8 cellular contexts compared by ENCODE assay signal in the genomic region with DNA sequence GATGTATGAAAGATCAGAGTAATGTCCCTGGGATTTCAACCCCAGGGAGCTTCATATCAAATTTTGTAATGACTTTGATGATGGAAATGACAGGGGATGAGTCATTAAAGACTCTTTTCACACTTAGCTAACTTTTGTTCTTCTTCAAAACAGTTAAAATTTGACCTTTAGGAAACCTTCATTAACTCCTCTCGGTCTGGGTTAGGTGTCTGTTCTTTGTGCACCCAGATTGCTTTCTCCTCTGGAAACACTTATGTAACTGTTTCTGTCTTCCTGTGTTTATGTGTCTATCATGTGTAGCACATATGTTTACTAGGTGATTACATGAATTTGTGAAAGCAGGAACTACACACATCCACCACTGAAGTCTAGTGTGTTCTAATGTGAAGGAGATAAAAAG. TPM values are rescaled to one million over a fixed set of nuclear protein-coding genes. Genes with fewer than 3 reads are reported as not detected.
DNase-seq lines count a peak whose midpoint lies in the region; TF ChIP-seq lines count a peak whose summit lies in the region.

No MANE protein-coding gene starts in this region.

- peaks cover 20% of the 10 kb centered on the region for H3K4me1 Mint-ChIP-seq in neural progenitor cell

- no peak for TF ChIP-seq CTCF in GM12864 (IDR thresholded peaks at IDR 0.05; ENCODE audit: low read depth, low read length, missing control alignments)
- TF ChIP-seq CTCF in MM.1S (IDR thresholded peaks at IDR 0.05; ENCODE audit: low read length): no peak
- no peak for TF ChIP-seq CTCF in neural progenitor cell (IDR thresholded peaks at IDR 0.05)

- peaks cover 6% of the 10 kb centered on the region for H3K27me3 Mint-ChIP-seq in neural progenitor cell (ENCODE audit: insufficient read depth, low read depth)

- H3K4me3 ChIP-seq in GM12864 (ENCODE audit: low read depth, low read length) (peak overlapping the region; percentile 57; the same call in 1 of the 2 replicates), MM.1S (ENCODE audit: low read length) (peak overlapping the region; percentile 78; the same call in 1 of the 2 replicates), duodenal mucosa (ENCODE audit: low read depth in 1 of 2, low read length in 2 of 2) (peak overlapping the region; percentile 90 to 97), neural progenitor cell (peak overlapping the region; percentile 81)

- H3K27ac ChIP-seq in MM.1S (ENCODE audit: low read length): no peak overlapping the region
- no peak overlapping the region for H3K27ac ChIP-seq in duodenal mucosa (ENCODE audit: low read depth, low read length)
- no peak overlapping the region for H3K27ac ChIP-seq in neural progenitor cell

- H3K9ac ChIP-seq in MM.1S (ENCODE audit: low read length) (no peak overlapping the region), duodenal mucosa (ENCODE audit: low read depth in 1 of 2, low read length in 2 of 2) (peak overlapping the region in 1 of 2 donors; percentile 70), neural progenitor cell (no peak overlapping the region)

- no peak for DNase-seq in GM12864 (ENCODE audit: low read depth)
- no peak for DNase-seq in MM.1S
- no peak for DNase-seq in neural progenitor cell (ENCODE audit: low spot score)
- no peak for DNase-seq in hepatic stellate cell (ENCODE audit: low spot score)
- no peak for DNase-seq in iPS-NIHi7 (ENCODE audit: extremely low spot score)
- DNase-seq in foreskin melanocyte: no peak
- no peak for DNase-seq in AML-193 (lab: John Stamatoyannopoulos, UW)

- H2AFZ ChIP-seq in MM.1S (ENCODE audit: low read length) (no peak overlapping the region), neural progenitor cell (replicated peaks) (no peak overlapping the region)

- no peak overlapping the region for H3K27ac Mint-ChIP-seq in neural progenitor cell

- H3K9me2 ChIP-seq in MM.1S (replicated peaks; ENCODE audit: insufficient read depth, low read length): no peaks in the 10 kb centered on the region

- H3K9me3 Mint-ChIP-seq in neural progenitor cell: peaks cover 12% of the 10 kb centered on the region

- H3K4me3 Mint-ChIP-seq in neural progenitor cell: peak overlapping the region; percentile 98

- H4K20me1 ChIP-seq in MM.1S (ENCODE audit: insufficient read depth, low read length) (no peaks in the 10 kb centered on the region), neural progenitor cell (ENCODE audit: low read depth) (peaks cover 6% of the 10 kb centered on the region)

- H3K4me1 ChIP-seq in MM.1S (ENCODE audit: low read length) (peaks cover 21% of the 10 kb centered on the region), duodenal mucosa (ENCODE audit: control insufficient read depth in 1 of 2, insufficient read depth in 2 of 2, low read length in 2 of 2) (peaks cover 11 to 18% of the 10 kb centered on the region in 2 donors), neural progenitor cell (peaks cover 9% of the 10 kb centered on the region)

- no peaks in the 10 kb centered on the region for H3K36me3 ChIP-seq in MM.1S (replicated peaks; ENCODE audit: insufficient read depth, low read length)
- H3K36me3 ChIP-seq in duodenal mucosa (ENCODE audit: control insufficient read depth in 1 of 2, insufficient read depth in 2 of 2, low read length in 2 of 2): peaks cover 0 to 4% of the 10 kb centered on the region in 2 donors
- H3K36me3 ChIP-seq in neural progenitor cell: no peaks in the 10 kb centered on the region

- H3K27me3 ChIP-seq in MM.1S (replicated peaks; ENCODE audit: insufficient read depth, low read length) (no peaks in the 10 kb centered on the region), duodenal mucosa (ENCODE audit: control insufficient read depth in 1 of 2, insufficient read depth in 2 of 2, low read length in 2 of 2) (no peaks in the 10 kb centered on the region), neural progenitor cell (no peaks in the 10 kb centered on the region)

- H3K36me3 Mint-ChIP-seq in neural progenitor cell: peaks cover 12% of the 10 kb centered on the region

- H3K4me2 ChIP-seq in MM.1S (ENCODE audit: low read depth, low read length) (peak overlapping the region; percentile 76), neural progenitor cell (peak overlapping the region; percentile 96)

- H3K9me3 ChIP-seq in MM.1S (replicated peaks; ENCODE audit: insufficient read depth, low read length) (no peaks in the 10 kb centered on the region), duodenal mucosa (ENCODE audit: control insufficient read depth in 1 of 2, low read length in 2 of 2) (no peaks in the 10 kb centered on the region), neural progenitor cell (ENCODE audit: low read depth) (no peaks in the 10 kb centered on the region)

- H3K79me2 ChIP-seq in MM.1S (ENCODE audit: low read length) (peaks cover 56% of the 10 kb centered on the region), neural progenitor cell (ENCODE audit: low read depth) (peaks cover 64% of the 10 kb centered on the region)

- H3F3A ChIP-seq in MM.1S (ENCODE audit: insufficient read depth, low read length) (peaks cover 8% of the 10 kb centered on the region; the same call in 1 of the 2 replicates), neural progenitor cell (ENCODE audit: low read depth) (no peaks in the 10 kb centered on the region)

RNA-seq across cellular contexts. Expression of a gene that starts 1.6 kb away (rescaled TPM):
- 17.7 and 25.0 TPM in 2 replicates for total RNA-seq in neural progenitor cell (ENCODE audit: low replicate concordance)
